ENCODE assay signal across 10 cellular contexts in the genomic region with DNA sequence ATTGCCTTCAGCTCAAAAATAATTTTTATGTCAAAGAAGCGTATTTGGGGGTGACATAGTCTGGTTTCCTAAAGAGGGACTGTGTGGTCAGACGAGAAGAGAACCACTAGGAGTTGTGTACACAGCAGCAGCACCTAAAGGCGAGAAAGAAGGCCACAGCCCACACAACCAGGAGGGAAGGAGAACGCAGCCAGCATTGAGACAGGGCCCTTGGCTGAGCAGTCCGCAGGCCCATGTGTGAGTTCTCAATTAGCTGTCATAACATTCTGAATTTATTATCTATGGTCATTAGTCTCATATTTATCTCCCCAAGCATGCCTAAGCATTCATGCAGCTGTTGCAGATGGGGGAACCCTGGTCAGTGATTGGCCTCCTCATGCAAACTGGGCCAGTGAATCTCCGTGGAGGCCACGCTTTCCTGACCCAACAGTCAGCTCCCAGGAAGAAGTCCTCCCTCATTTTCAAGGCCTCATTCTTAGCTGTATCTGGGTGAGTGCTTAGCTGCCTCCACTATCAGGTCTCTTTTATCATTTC.
DNase-seq lines count a peak whose midpoint lies in the region; ATAC-seq, FAIRE-seq and TF ChIP-seq lines count a peak whose summit lies in the region.
"Had no signal": no experiment of that assay in that cellular context is flagged by ENCODE, and none has a peak within 500 bp of the region (broad histone marks: within the 10 kb centered on the region; RNA-seq: fewer than 3 reads in every experiment).

No MANE protein-coding gene starts in this region.

- no peak overlapping the region for H3K27ac ChIP-seq in psoas muscle
- H3K27ac ChIP-seq: prostate gland had no signal

- WGBS in psoas muscle, 3 donors = 30 to 48% (median 32%) methylated on average over 7 of the region's 7 CpGs

- H3K4me3 Mint-ChIP-seq in dendritic cell treated with granulocyte-macrophage colony-stimulating factor and Interleukin-4, amounts not matched to agents 40 ng/mL and 50 ng/mL, for 4 days = no peak overlapping the region
- peak overlapping the region; percentile 12 for H3K4me3 Mint-ChIP-seq in progenitor cell of endocrine pancreas (ENCODE audit: low read depth)
- H3K4me3 Mint-ChIP-seq: activated naive CD8-positive, alpha-beta T cell had no signal

- no peaks in the 10 kb centered on the region for H3K27me3 Mint-ChIP-seq in dendritic cell treated with granulocyte-macrophage colony-stimulating factor and Interleukin-4, amounts not matched to agents 40 ng/mL and 50 ng/mL, for 4 days
- H3K27me3 Mint-ChIP-seq in progenitor cell of endocrine pancreas = no peaks in the 10 kb centered on the region
- H3K27me3 Mint-ChIP-seq: activated naive CD8-positive, alpha-beta T cell had no signal

- FAIRE-seq in H54 (lab: Jason Lieb, UNC) = no peak

- peaks cover 13% of the 10 kb centered on the region for H3K4me1 Mint-ChIP-seq in dendritic cell treated with granulocyte-macrophage colony-stimulating factor and Interleukin-4, amounts not matched to agents 40 ng/mL and 50 ng/mL, for 4 days (ENCODE audit: low read depth)
- H3K4me1 Mint-ChIP-seq in progenitor cell of endocrine pancreas (ENCODE audit: low read depth) = peaks cover 16% of the 10 kb centered on the region

- peak overlapping the region; percentile 55 for H3K27ac Mint-ChIP-seq in dendritic cell treated with granulocyte-macrophage colony-stimulating factor and Interleukin-4, amounts not matched to agents 40 ng/mL and 50 ng/mL, for 4 days
- H3K27ac Mint-ChIP-seq in progenitor cell of endocrine pancreas = peak overlapping the region; percentile 84
- H3K27ac Mint-ChIP-seq: activated naive CD8-positive, alpha-beta T cell had no signal

- ATAC-seq in HG02973 (IDR thresholded peaks at IDR 0.05; ENCODE audit: unreplicated experiment) = peak; percentile 78
- ATAC-seq in HG03097 (IDR thresholded peaks at IDR 0.05; ENCODE audit: low FRiP score, unreplicated experiment) = no peak
- ATAC-seq in psoas muscle = no peak

- no peaks in the 10 kb centered on the region for H3K36me3 Mint-ChIP-seq in dendritic cell treated with granulocyte-macrophage colony-stimulating factor and Interleukin-4, amounts not matched to agents 40 ng/mL and 50 ng/mL, for 4 days (ENCODE audit: low read depth)
- H3K36me3 Mint-ChIP-seq in progenitor cell of endocrine pancreas (ENCODE audit: insufficient read depth) = peaks cover 5% of the 10 kb centered on the region

- intact Hi-C loops in dendritic cell treated with granulocyte-macrophage colony-stimulating factor and Interleukin-4, amounts not matched to agents 40 ng/mL and 50 ng/mL, for 4 days (cut with micrococcal nuclease) = no loop called here
- intact Hi-C loops in psoas muscle (cut with DNase I) = no loop called here

- H3K4me3 ChIP-seq in psoas muscle = no peak overlapping the region
- H3K4me3 ChIP-seq: prostate gland had no signal

- DNase-seq in progenitor cell of endocrine pancreas (ENCODE audit: low spot score, unreplicated experiment) (no peak), NCI-H187 (lab: John Stamatoyannopoulos, UW) (no peak), H54 (ENCODE audit: insufficient read length, low spot score) (no peak), psoas muscle (no peak)

- no peaks in the 10 kb centered on the region for H3K27me3 ChIP-seq in psoas muscle (ENCODE audit: insufficient read depth in 3 of 3, low read length in 2 of 3)

- no peaks in the 10 kb centered on the region for H3K36me3 ChIP-seq in psoas muscle (ENCODE audit: insufficient read depth in 1 of 2, low read depth in 1 of 2)
- H3K36me3 ChIP-seq: prostate gland had no signal

- H3K9me3 Mint-ChIP-seq in dendritic cell treated with granulocyte-macrophage colony-stimulating factor and Interleukin-4, amounts not matched to agents 40 ng/mL and 50 ng/mL, for 4 days = no peaks in the 10 kb centered on the region
- H3K9me3 Mint-ChIP-seq in progenitor cell of endocrine pancreas (ENCODE audit: low read depth) = peaks cover 27% of the 10 kb centered on the region

- H3K4me1 ChIP-seq in psoas muscle = no peaks in the 10 kb centered on the region
- H3K4me1 ChIP-seq: prostate gland had no signal

- H3K9me3 ChIP-seq in psoas muscle = peaks cover 3% of the 10 kb centered on the region
- H3K9me3 ChIP-seq: prostate gland had no signal

- TF ChIP-seq CTCF in progenitor cell of endocrine pancreas (IDR thresholded peaks at IDR 0.05; ENCODE audit: unreplicated experiment) = no peak
- no peak for TF ChIP-seq CTCF in psoas muscle (IDR thresholded peaks at IDR 0.05)

- TF ChIP-seq POLR2A in GM19193 (IDR thresholded peaks at IDR 0.05; ENCODE audit: extremely low read depth, insufficient read depth, insufficient read length) (peak; percentile 50), H54 (IDR thresholded peaks at IDR 0.05; ENCODE audit: low read depth, low read length) (no peak)
